24 cellular contexts compared by ENCODE assay signal in the genomic region with DNA sequence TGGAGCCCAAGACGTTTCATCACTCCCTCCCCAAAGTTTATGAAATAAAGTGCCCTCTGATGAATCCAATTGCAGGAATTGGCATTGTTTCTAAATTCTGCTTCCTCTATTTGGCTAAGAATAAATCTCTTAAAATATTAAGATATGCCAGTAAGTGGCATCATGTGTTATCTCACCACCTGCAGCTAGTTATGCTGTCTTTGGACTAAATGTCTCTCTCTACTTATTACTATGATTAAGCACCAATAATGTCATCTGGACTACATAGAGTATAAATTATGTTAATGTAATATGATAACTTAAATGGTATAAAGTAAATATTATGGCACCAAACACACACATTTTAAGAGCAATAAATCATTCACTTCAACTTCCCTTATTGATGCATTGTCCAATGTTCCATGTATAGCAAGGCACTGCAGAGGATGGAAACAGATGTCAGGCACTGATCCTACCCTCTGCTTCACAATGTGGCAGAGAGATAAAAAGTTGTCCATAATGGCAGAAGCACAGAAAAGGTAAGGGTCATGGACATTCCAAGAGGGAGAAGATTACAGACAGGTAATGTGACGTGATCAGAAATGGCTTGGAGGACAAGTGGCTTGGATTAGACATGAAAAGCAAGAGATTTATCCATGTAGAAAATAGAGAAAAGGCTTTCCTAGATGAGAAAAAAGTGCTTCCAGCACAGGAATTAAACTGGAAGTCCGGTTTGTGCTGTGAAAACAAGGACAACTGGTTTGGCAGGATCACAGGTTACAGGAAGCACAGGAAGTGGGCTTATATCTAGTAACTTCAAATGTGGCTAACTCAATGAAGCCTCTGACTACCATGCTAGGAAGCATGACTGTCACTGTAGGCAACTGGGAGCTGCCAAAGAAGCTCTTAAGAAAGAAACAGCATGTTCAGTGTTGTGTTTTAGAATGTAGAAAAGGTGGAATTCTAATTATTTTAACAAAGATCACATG. TPM values are rescaled to one million over a fixed set of nuclear protein-coding genes. Genes with fewer than 3 reads are reported as not detected.
A peak's percentile ranks its signal among the peaks of the same experiment; 100 is the strongest.
DNase-seq lines count a peak whose midpoint lies in the region; ATAC-seq, FAIRE-seq and TF ChIP-seq lines count a peak whose summit lies in the region.
"Had no signal": no experiment of that assay in that cellular context is flagged by ENCODE, and none has a peak within 500 bp of the region (broad histone marks: within the 10 kb centered on the region; RNA-seq: fewer than 3 reads in every experiment).

No MANE protein-coding gene starts in this region.

- DNase-seq in COR-L47 (lab: John Stamatoyannopoulos, UW) = peak; percentile 18
- DNase-seq in HT-29 (ENCODE audit: low spot score) = peak; percentile 56
- DNase-seq in NCI-H510A treated with DMSO at 0.1 percent for 48 hours (lab: John Stamatoyannopoulos, UW) = peak; percentile 83
- DNase-seq in bronchial epithelial cell (ENCODE audit: low read depth) = peak; percentile 41
- no peak for DNase-seq in NCI-H2227 (lab: John Stamatoyannopoulos, UW; ENCODE audit: unreplicated experiment)
- DNase-seq in ecto neural progenitor cell (ENCODE audit: low spot score) = no peak
- DNase-seq in upper lobe of left lung = no peak
- no peak for DNase-seq in GM20000 (ENCODE audit: low spot score)
- DNase-seq: activated CD4-positive, alpha-beta T cell treated with anti-CD3 and anti-CD28 coated beads for 48 hours; activated CD8-positive, alpha-beta memory T cell treated with anti-CD3 and anti-CD28 coated beads, Interleukin-2, amount 10 ng/mL, durations not matched to agents 7 days and 5 days; CD8-positive, alpha-beta memory T cell; effector memory CD8-positive, alpha-beta T cell; NCI-H1092; NCI-H226; stimulated activated CD4-positive, alpha-beta T cell treated with anti-CD3 and anti-CD28 coated beads, Interleukin-1b, Interleukin-23, amount 100 ng/mL, for 48 hours; stimulated activated naive CD8-positive, alpha-beta T cell treated with anti-CD3 and anti-CD28 coated beads, Interleukin-15, Interleukin-2, amounts not matched to agents 100 U/mL and 50 U/mL, for 24 hours; thyroid gland had no signal

- TF ChIP-seq POLR2A in upper lobe of left lung (IDR thresholded peaks at IDR 0.05) = no peak

- H3K27ac ChIP-seq in upper lobe of left lung = no peak overlapping the region
- H3K27ac ChIP-seq: RWPE1, thyroid gland had no signal

- ATAC-seq in upper lobe of left lung (ENCODE audit: low FRiP score in 2 of 2) = no peak
- ATAC-seq: activated CD8-positive, alpha-beta memory T cell treated with anti-CD3 and anti-CD28 coated beads, Interleukin-2, amount 10 ng/mL, durations not matched to agents 7 days and 5 days; activated naive CD4-positive, alpha-beta T cell treated with anti-CD3 and anti-CD28 coated beads, Interleukin-2, amount 50 U/mL, for 72 hours; effector memory CD8-positive, alpha-beta T cell; stimulated activated naive CD8-positive, alpha-beta T cell treated with anti-CD3 and anti-CD28 coated beads, Interleukin-15, Interleukin-2, amounts not matched to agents 100 U/mL and 50 U/mL, for 24 hours had no signal

- WGBS in upper lobe of left lung, 2 donors = 45 to 55% methylated on average over 3 of the region's 3 CpGs

- H3K9me3 ChIP-seq in upper lobe of left lung = no peaks in the 10 kb centered on the region
- H3K9me3 ChIP-seq: thyroid gland had no signal

- no peak overlapping the region for H3K4me3 ChIP-seq in bronchial epithelial cell (ENCODE audit: low read depth, low read length)
- H3K4me3 ChIP-seq in upper lobe of left lung = no peak overlapping the region
- H3K4me3 ChIP-seq: thyroid gland had no signal

- no peak for TF ChIP-seq EP300 in upper lobe of left lung (IDR thresholded peaks at IDR 0.05)

- H3K27me3 ChIP-seq in bronchial epithelial cell (ENCODE audit: control insufficient read depth, insufficient read depth, low read length) (no peaks in the 10 kb centered on the region), upper lobe of left lung (no peaks in the 10 kb centered on the region)
- H3K27me3 ChIP-seq: thyroid gland had no signal

- FAIRE-seq in bronchial epithelial cell (lab: Jason Lieb, UNC) = no peak
- FAIRE-seq: astrocyte had no signal

- no peak for TF ChIP-seq CTCF in bronchial epithelial cell (IDR thresholded peaks at IDR 0.05; ENCODE audit: insufficient read depth, low read length, severe bottlenecking)
- TF ChIP-seq CTCF in upper lobe of left lung (IDR thresholded peaks at IDR 0.05) = no peak
- no peak for TF ChIP-seq CTCF in GM20000 (IDR thresholded peaks at IDR 0.05; ENCODE audit: extremely low read depth, missing control alignments)

- H3K4me1 ChIP-seq in upper lobe of left lung = no peaks in the 10 kb centered on the region
- H3K4me1 ChIP-seq: thyroid gland had no signal

- no peaks in the 10 kb centered on the region for H3K36me3 ChIP-seq in bronchial epithelial cell (ENCODE audit: control insufficient read depth, insufficient read depth, low read length)
- no peaks in the 10 kb centered on the region for H3K36me3 ChIP-seq in upper lobe of left lung
- H3K36me3 ChIP-seq: thyroid gland had no signal

RNA-seq across cellular contexts. Expression of gene MARCHF11, which starts 26.7 kb away (rescaled TPM):
- total RNA-seq in HT-29 (2014; rRNA removed; shearing (Covaris generic)) = not detected in 2 replicates
- total RNA-seq in bronchial epithelial cell = not detected in 2 replicates
- total RNA-seq in upper lobe of left lung = not detected
- total RNA-seq: activated CD8-positive, alpha-beta memory T cell treated with anti-CD3 and anti-CD28 coated beads, Interleukin-2, amount 10 ng/mL, durations not matched to agents 7 days and 5 days; activated naive CD4-positive, alpha-beta T cell treated with anti-CD3 and anti-CD28 coated beads, Interleukin-2, amount 50 U/mL, for 72 hours; activated T-helper 1 cell treated with anti-CD3 and anti-CD28 coated beads, Interleukin-12 subunit alpha, Interleukin-12 subunit beta, Interleukin-2, Interleukin-4 antibody, amounts not matched to agents 30 ng/mL and 10 ng/mL and 1 ng/mL, durations not matched to agents 14 hours and 24 hours and 36 hours; astrocyte; CD8-positive, alpha-beta memory T cell; glomerular endothelial cell; progenitor cell of endocrine pancreas; T-helper 1 cell treated with Interleukin-12 subunit alpha and Interleukin-12 subunit beta and Interleukin-4 antibody, amounts not matched to agents 30 ng/mL and 1 ng/mL, for 36 hours had no signal

Comparison
In these comparisons a context has a peak if more than half of its experiments do, and no peak if none do; other contexts are left out.
1. DNase-seq: peak in COR-L47 (single experiment), HT-29 (single experiment), NCI-H510A treated with DMSO at 0.1 percent for 48 hours (single experiment) and bronchial epithelial cell (single experiment); none in NCI-H2227 (single experiment), ecto neural progenitor cell (single experiment), upper lobe of left lung (0 of 2) and GM20000 (single experiment).